Comparison of ENCODE assay signal across 23 cellular contexts in genomic region chr3:71502066-71502465, GRCh38.
DNase-seq lines count a peak whose midpoint lies in the region; ATAC-seq and TF ChIP-seq lines count a peak whose summit lies in the region.
"Had no signal": no experiment of that assay in that cellular context is flagged by ENCODE, and none has a peak within 500 bp of the region (broad histone marks: within the 10 kb centered on the region; RNA-seq: fewer than 3 reads in every experiment).

No MANE protein-coding gene starts in this region.

- ATAC-seq in HG03025 (IDR thresholded peaks at IDR 0.05; ENCODE audit: low FRiP score, unreplicated experiment): no peak
- ATAC-seq in activated CD4-positive, alpha-beta T cell treated with anti-CD3 and anti-CD28 coated beads for 36 hours: no peak
- ATAC-seq: stimulated activated naive B cell treated with anti-CD40 and anti-IgM and Interleukin-4, amounts not matched to agents 10 μg/mL and 1 μg/mL and 100 μg/mL, for 72 hours had no signal

- H3K36me3 ChIP-seq in breast epithelium: no peaks in the 10 kb centered on the region
- H3K36me3 ChIP-seq: HAP-1 had no signal

- H3K27me3 Mint-ChIP-seq in MCF 10A (ENCODE audit: insufficient read depth, unreplicated experiment): no peaks in the 10 kb centered on the region
- H3K27me3 Mint-ChIP-seq in activated CD4-positive, alpha-beta T cell treated with anti-CD3 and anti-CD28 coated beads for 36 hours: no peaks in the 10 kb centered on the region
- H3K27me3 Mint-ChIP-seq: stimulated activated naive B cell treated with anti-CD40 and anti-IgM and Interleukin-4, amounts not matched to agents 10 μg/mL and 1 μg/mL and 100 μg/mL, for 72 hours had no signal

- intact Hi-C loops in MCF 10A (cut with micrococcal nuclease) (loop anchor here (5.0 to 10.0 kb wide), 3 partner anchors 35 to 495 kb away; no protein-coding TSS in a partner anchor), breast epithelium (cut with DNase I; ENCODE audit: low total_unique reads) (no loop called here), cardiac septum (cut with DNase I) (no loop called here)
- intact Hi-C loops in activated CD4-positive, alpha-beta T cell treated with anti-CD3 and anti-CD28 coated beads for 36 hours (cut with DNase I, micrococcal nuclease): no loop called here

- BruUV-seq in MCF 10A (replicated peaks; lab: Mats Ljungman, UMichigan): no TSS peak

- DNase-seq in MCF 10A (ENCODE audit: unreplicated experiment): no peak
- no peak for DNase-seq in breast epithelium (ENCODE audit: low spot score in 2 of 2)
- peak; percentile 36 for DNase-seq in NCI-H2171 (lab: John Stamatoyannopoulos, UW)
- DNase-seq in erythroblast (lab: John Stamatoyannopoulos, UW): peak; percentile 24 to 51
- DNase-seq in cardiac septum (ENCODE audit: low spot score): no peak
- DNase-seq in activated CD4-positive, alpha-beta T cell treated with anti-CD3 and anti-CD28 coated beads for 36 hours: no peak
- no peak for DNase-seq in DMS114 treated with DMSO at 0.1 percent for 48 hours (lab: John Stamatoyannopoulos, UW; ENCODE audit: unreplicated experiment)
- DNase-seq: ACHN; activated CD4-positive, alpha-beta T cell treated with anti-CD3 and anti-CD28 coated beads, Interleukin-2, amount 50 U/mL, for 1 hour; activated T-cell treated with anti-CD3 and anti-CD28 coated beads for 4 hours; cerebellar nuclear complex; effector CD4-positive, alpha-beta T cell; esophagus squamous epithelium; Karpas-422; NCI-H1092; NCI-H2029; Right ventricle myocardium superior; stimulated activated CD4-positive, alpha-beta T cell treated with anti-CD3 and anti-CD28 coated beads, Interleukin-1b, Interleukin-23, amount 100 ng/mL, for 48 hours; stimulated activated naive B cell treated with anti-CD40 and anti-IgM and Interleukin-4, amounts not matched to agents 10 μg/mL and 1 μg/mL and 100 μg/mL, for 72 hours; testis had no signal

- no peaks in the 10 kb centered on the region for H3K9me3 Mint-ChIP-seq in MCF 10A (ENCODE audit: unreplicated experiment)
- peaks cover 2% of the 10 kb centered on the region for H3K9me3 Mint-ChIP-seq in activated CD4-positive, alpha-beta T cell treated with anti-CD3 and anti-CD28 coated beads for 36 hours (ENCODE audit: low read depth)
- H3K9me3 Mint-ChIP-seq: nephron had no signal

- CTCF ChIA-PET in MCF 10A (lab: Yijun Ruan, JAX): interaction anchor here (0.6 kb wide), 1 partner anchor 85 kb away, joined by 3 read pairs; no protein-coding TSS in a partner anchor
- CTCF ChIA-PET in activated CD4-positive, alpha-beta T cell treated with anti-CD3 and anti-CD28 coated beads for 36 hours (lab: Charles Lee): no interaction called here

- H3K4me1 ChIP-seq in breast epithelium: peaks cover 0 to 11% of the 10 kb centered on the region in 2 donors

- POLR2A ChIA-PET in MCF 10A (lab: Yijun Ruan, JAX): interaction anchor here (0.7 to 1.6 kb wide), 2 partner anchors 143 to 445 kb away, joined by 3 to 5 read pairs; no protein-coding TSS in a partner anchor
- POLR2A ChIA-PET in activated CD4-positive, alpha-beta T cell treated with anti-CD3 and anti-CD28 coated beads for 36 hours (lab: Charles Lee): no interaction called here

- no peak overlapping the region for H3K4me3 ChIP-seq in breast epithelium
- H3K4me3 ChIP-seq: esophagus squamous epithelium, HAP-1, testis had no signal

- H3K9me3 ChIP-seq in breast epithelium: no peaks in the 10 kb centered on the region
- H3K9me3 ChIP-seq: esophagus squamous epithelium, HAP-1, testis had no signal

- no peaks in the 10 kb centered on the region for H3K27me3 ChIP-seq in breast epithelium
- H3K27me3 ChIP-seq: esophagus squamous epithelium, testis had no signal

- H3K4me3 Mint-ChIP-seq in MCF 10A (ENCODE audit: unreplicated experiment): no peak overlapping the region
- H3K4me3 Mint-ChIP-seq in activated CD4-positive, alpha-beta T cell treated with anti-CD3 and anti-CD28 coated beads for 36 hours: no peak overlapping the region
- H3K4me3 Mint-ChIP-seq: nephron had no signal

- H3K4me1 Mint-ChIP-seq in MCF 10A (ENCODE audit: insufficient read depth, unreplicated experiment): peaks cover 40% of the 10 kb centered on the region
- peaks cover 68% of the 10 kb centered on the region for H3K4me1 Mint-ChIP-seq in activated CD4-positive, alpha-beta T cell treated with anti-CD3 and anti-CD28 coated beads for 36 hours

- TF ChIP-seq POLR2A in breast epithelium (IDR thresholded peaks at IDR 0.05) (no peak), erythroblast (IDR thresholded peaks at IDR 0.05; ENCODE audit: low read length) (peak; percentile 40)

- TF ChIP-seq CTCF in MCF 10A (IDR thresholded peaks at IDR 0.05; ENCODE audit: unreplicated experiment) (no peak), breast epithelium (IDR thresholded peaks at IDR 0.05) (no peak)

- peak overlapping the region in 1 of 2 donors; percentile 33 for H3K27ac ChIP-seq in breast epithelium
- H3K27ac ChIP-seq: esophagus squamous epithelium, testis had no signal

- peaks cover 25% of the 10 kb centered on the region for H3K36me3 Mint-ChIP-seq in MCF 10A (ENCODE audit: insufficient read depth, unreplicated experiment)
- H3K36me3 Mint-ChIP-seq in activated CD4-positive, alpha-beta T cell treated with anti-CD3 and anti-CD28 coated beads for 36 hours (ENCODE audit: low read depth): peaks cover 8% of the 10 kb centered on the region

- peak overlapping the region; percentile 95 for H3K27ac Mint-ChIP-seq in MCF 10A (ENCODE audit: low read depth, unreplicated experiment)
- no peak overlapping the region for H3K27ac Mint-ChIP-seq in activated CD4-positive, alpha-beta T cell treated with anti-CD3 and anti-CD28 coated beads for 36 hours
- H3K27ac Mint-ChIP-seq: nephron had no signal

Comparison
In these comparisons a context has a peak if more than half of its experiments do, and no peak if none do; other contexts are left out.
1. DNase-seq: peak in NCI-H2171 (single experiment) and erythroblast (2 of 2); none in MCF 10A (single experiment), breast epithelium (0 of 2), cardiac septum (single experiment), activated CD4-positive, alpha-beta T cell treated with anti-CD3 and anti-CD28 coated beads for 36 hours (single experiment) and DMS114 treated with DMSO at 0.1 percent for 48 hours (single experiment).